ENCODE assay signal across 9 cellular contexts in the genomic region with DNA sequence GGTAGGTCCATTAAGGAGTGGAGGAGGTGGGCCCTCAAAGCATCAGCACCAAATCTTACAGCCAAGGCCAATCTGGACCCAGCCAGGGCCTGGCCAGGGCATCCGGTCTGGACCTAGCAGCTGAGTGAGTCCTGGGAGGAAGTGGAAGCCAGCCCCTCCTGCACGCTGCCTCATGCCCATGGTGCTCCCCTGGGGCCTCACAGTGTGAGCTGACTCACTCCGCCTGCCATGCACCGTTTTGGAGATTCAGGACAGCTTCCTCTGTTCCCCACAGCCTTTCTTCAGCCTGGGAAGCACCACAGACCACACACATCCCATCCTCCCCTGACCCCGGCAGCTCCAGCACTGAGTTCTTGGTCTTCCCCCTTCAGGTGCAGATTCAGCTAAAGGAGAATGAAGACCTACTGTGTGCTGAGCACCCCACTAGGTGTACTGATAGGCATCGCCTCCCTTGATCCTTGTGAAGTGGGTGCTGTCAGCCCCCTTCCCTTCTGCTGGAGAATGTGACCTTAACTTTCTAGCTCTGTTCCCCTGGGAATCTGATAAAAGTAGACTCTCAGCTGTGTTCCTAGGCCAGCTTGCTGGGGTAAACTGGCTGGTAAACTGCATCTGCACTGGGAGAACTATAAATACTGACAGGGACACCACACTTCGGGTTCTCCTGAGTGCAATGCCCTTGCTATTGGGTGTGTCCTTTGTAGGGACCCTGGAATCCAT. TPM values are rescaled to one million over a fixed set of nuclear protein-coding genes. Genes with fewer than 3 reads are reported as not detected.
DNase-seq lines count a peak whose midpoint lies in the region; ATAC-seq and TF ChIP-seq lines count a peak whose summit lies in the region.
"Had no signal": no experiment of that assay in that cellular context is flagged by ENCODE, and none has a peak within 500 bp of the region (broad histone marks: within the 10 kb centered on the region; RNA-seq: fewer than 3 reads in every experiment).

No MANE protein-coding gene starts in this region.

- no peak overlapping the region for H3K4me3 Mint-ChIP-seq in activated naive CD4-positive, alpha-beta T cell treated with anti-CD3 and anti-CD28 coated beads for 36 hours
- no peak overlapping the region for H3K4me3 Mint-ChIP-seq in activated naive CD4-positive, alpha-beta T cell treated with anti-CD3 and anti-CD28 coated beads, Interleukin-2, amount 10 ng/mL, durations not matched to agents 7 days and 5 days
- H3K4me3 Mint-ChIP-seq: CD8-positive, alpha-beta T cell had no signal

- H3K4me1 Mint-ChIP-seq in activated naive CD4-positive, alpha-beta T cell treated with anti-CD3 and anti-CD28 coated beads for 36 hours (ENCODE audit: low read depth) = peaks cover 3% of the 10 kb centered on the region
- H3K4me1 Mint-ChIP-seq in activated naive CD4-positive, alpha-beta T cell treated with anti-CD3 and anti-CD28 coated beads, Interleukin-2, amount 10 ng/mL, durations not matched to agents 7 days and 5 days = no peaks in the 10 kb centered on the region

- no peaks in the 10 kb centered on the region for H3K36me3 Mint-ChIP-seq in activated naive CD4-positive, alpha-beta T cell treated with anti-CD3 and anti-CD28 coated beads for 36 hours (ENCODE audit: low read depth)
- H3K36me3 Mint-ChIP-seq in activated naive CD4-positive, alpha-beta T cell treated with anti-CD3 and anti-CD28 coated beads, Interleukin-2, amount 10 ng/mL, durations not matched to agents 7 days and 5 days = no peaks in the 10 kb centered on the region
- H3K36me3 Mint-ChIP-seq: CD8-positive, alpha-beta T cell had no signal

- DNase-seq in activated naive CD4-positive, alpha-beta T cell treated with anti-CD3 and anti-CD28 coated beads for 36 hours = peak; percentile 21
- no peak for DNase-seq in activated naive CD4-positive, alpha-beta T cell treated with anti-CD3 and anti-CD28 coated beads, Interleukin-2, amount 10 ng/mL, durations not matched to agents 7 days and 5 days
- peak; percentile 39 for DNase-seq in NOMO-1 treated with dmso at 0.1 percent for 144 hours (lab: John Stamatoyannopoulos, UW; ENCODE audit: unreplicated experiment)
- peak; percentile 88 to 93 for DNase-seq in fibroblast of lung (ENCODE audit: low read depth in 2 of 2)
- DNase-seq in ureter (ENCODE audit: low spot score) = no peak
- DNase-seq in HUDEP-2 (lab: John Stamatoyannopoulos, UW; ENCODE audit: unreplicated experiment in 76 of 76) = no peak
- DNase-seq: CD8-positive, alpha-beta T cell had no signal

- H3K27me3 Mint-ChIP-seq in activated naive CD4-positive, alpha-beta T cell treated with anti-CD3 and anti-CD28 coated beads for 36 hours (ENCODE audit: low read depth) = peaks cover 12% of the 10 kb centered on the region
- H3K27me3 Mint-ChIP-seq in activated naive CD4-positive, alpha-beta T cell treated with anti-CD3 and anti-CD28 coated beads, Interleukin-2, amount 10 ng/mL, durations not matched to agents 7 days and 5 days = peaks cover 21% of the 10 kb centered on the region

- ATAC-seq in HG03045 (IDR thresholded peaks at IDR 0.05; ENCODE audit: unreplicated experiment) = no peak
- ATAC-seq: CD8-positive, alpha-beta T cell had no signal

- no peaks in the 10 kb centered on the region for H3K79me2 ChIP-seq in fibroblast of lung (ENCODE audit: control insufficient read depth, insufficient read depth, low read length)

- CTCF ChIA-PET in activated naive CD4-positive, alpha-beta T cell treated with anti-CD3 and anti-CD28 coated beads for 36 hours (lab: Charles Lee) = interaction anchor here (1.2 kb wide), 1 partner anchor 14 kb away, joined by 5 read pairs; no protein-coding TSS in a partner anchor
- CTCF ChIA-PET in activated naive CD4-positive, alpha-beta T cell treated with anti-CD3 and anti-CD28 coated beads, Interleukin-2, amount 10 ng/mL, durations not matched to agents 7 days and 5 days (lab: Charles Lee) = interaction anchor here (1.7 kb wide), 1 partner anchor 18 kb away, joined by 5 read pairs; no protein-coding TSS in a partner anchor

- peak overlapping the region; percentile 73 for H3K27ac ChIP-seq in fibroblast of lung (ENCODE audit: insufficient read depth, low read length)
- peak overlapping the region; percentile 44 for H3K27ac ChIP-seq in temporal lobe (ENCODE audit: low read depth, low read length)

- no peak overlapping the region for H3K27ac Mint-ChIP-seq in activated naive CD4-positive, alpha-beta T cell treated with anti-CD3 and anti-CD28 coated beads for 36 hours
- H3K27ac Mint-ChIP-seq in activated naive CD4-positive, alpha-beta T cell treated with anti-CD3 and anti-CD28 coated beads, Interleukin-2, amount 10 ng/mL, durations not matched to agents 7 days and 5 days = no peak overlapping the region
- H3K27ac Mint-ChIP-seq: CD8-positive, alpha-beta T cell had no signal

- no peaks in the 10 kb centered on the region for H3K9me3 ChIP-seq in fibroblast of lung (ENCODE audit: control insufficient read depth, insufficient read depth, low read depth, low read length)

- H3K9ac ChIP-seq in fibroblast of lung (ENCODE audit: insufficient read depth, low read length) = peak overlapping the region; percentile 34

- no peak for TF ChIP-seq CTCF in fibroblast of lung (conservative IDR thresholded peaks at IDR 0.05 in 1 of 2, IDR thresholded peaks at IDR 0.05 in 1 of 2; ENCODE audit: low read depth in 1 of 2, low read length in 2 of 2)

- H3K9me3 Mint-ChIP-seq in activated naive CD4-positive, alpha-beta T cell treated with anti-CD3 and anti-CD28 coated beads for 36 hours = no peaks in the 10 kb centered on the region
- H3K9me3 Mint-ChIP-seq in activated naive CD4-positive, alpha-beta T cell treated with anti-CD3 and anti-CD28 coated beads, Interleukin-2, amount 10 ng/mL, durations not matched to agents 7 days and 5 days = no peaks in the 10 kb centered on the region
- H3K9me3 Mint-ChIP-seq: CD8-positive, alpha-beta T cell had no signal

- peaks cover 2% of the 10 kb centered on the region for H3K27me3 ChIP-seq in fibroblast of lung (ENCODE audit: control insufficient read depth, insufficient read depth, low read length)

- peaks cover 23% of the 10 kb centered on the region for H3K4me1 ChIP-seq in fibroblast of lung (ENCODE audit: control insufficient read depth, extremely low read depth, insufficient read depth, low read length)

- no peak overlapping the region for H3K4me2 ChIP-seq in fibroblast of lung (ENCODE audit: extremely low read depth, insufficient read depth, low read length)

- intact Hi-C loops in activated naive CD4-positive, alpha-beta T cell treated with anti-CD3 and anti-CD28 coated beads for 36 hours (cut with micrococcal nuclease) = no loop called here

- no peak overlapping the region for H2AFZ ChIP-seq in fibroblast of lung (ENCODE audit: low read length)

- H3K36me3 ChIP-seq in fibroblast of lung (ENCODE audit: control insufficient read depth, insufficient read depth, low read length) = no peaks in the 10 kb centered on the region

- H3K4me3 ChIP-seq in fibroblast of lung (replicated peaks in 1 of 4; ENCODE audit: control extremely low read depth in 1 of 4, insufficient read depth in 1 of 4, low read depth in 3 of 4, low read length in 4 of 4) = no peak overlapping the region

- no peaks in the 10 kb centered on the region for H4K20me1 ChIP-seq in fibroblast of lung (ENCODE audit: control insufficient read depth, extremely low read depth, insufficient read depth, low read length)

RNA-seq across cellular contexts. Expression of a gene that starts 36.8 kb away (rescaled TPM):
- 100 to 1,000 TPM in 1 of 2 experiments, 10 to 100 TPM in 1; 98.1 to 100 TPM for total RNA-seq in activated naive CD4-positive, alpha-beta T cell treated with anti-CD3 and anti-CD28 coated beads for 36 hours
- total RNA-seq in fibroblast of lung = 189 and 243 TPM in 2 replicates
- 238 and 264 TPM in 2 replicates for polyA plus RNA-seq in fibroblast of lung
- 272 and 309 TPM in 2 replicates for polyA plus RNA-seq in fibroblast of lung (2012)
- 528 and 561 TPM in 2 replicates for polyA minus RNA-seq in fibroblast of lung (ENCODE audit: low replicate concordance)
- 50.9 TPM for total RNA-seq in temporal lobe
- 82.9 TPM for total RNA-seq in ureter

Comparison
In these comparisons a context has a peak if more than half of its experiments do, and no peak if none do; other contexts are left out.
1. DNase-seq: peak in activated naive CD4-positive, alpha-beta T cell treated with anti-CD3 and anti-CD28 coated beads for 36 hours (single experiment), NOMO-1 treated with dmso at 0.1 percent for 144 hours (single experiment) and fibroblast of lung (2 of 2); none in activated naive CD4-positive, alpha-beta T cell treated with anti-CD3 and anti-CD28 coated beads, Interleukin-2, amount 10 ng/mL, durations not matched to agents 7 days and 5 days (single experiment), ureter (single experiment) and HUDEP-2 (0 of 76).